ENCODE assay signal across 12 cellular contexts in genomic region chr13:43058836-43059235, GRCh38. TPM values are rescaled to one million over a fixed set of nuclear protein-coding genes. Genes with fewer than 3 reads are reported as not detected.
DNase-seq lines count a peak whose midpoint lies in the region; ATAC-seq and TF ChIP-seq lines count a peak whose summit lies in the region.
"Had no signal": no experiment of that assay in that cellular context is flagged by ENCODE, and none has a peak within 500 bp of the region (broad histone marks: within the 10 kb centered on the region; RNA-seq: fewer than 3 reads in every experiment).

No MANE protein-coding gene starts in this region.

- H3K79me2 ChIP-seq in ACC112 (ENCODE audit: control insufficient read depth, insufficient read depth, low read length, unreplicated experiment) (peaks cover 57% of the 10 kb centered on the region), mesendoderm (ENCODE audit: control insufficient read depth, insufficient read depth, low read length) (no peaks in the 10 kb centered on the region)

- H3K9me3 Mint-ChIP-seq in natural killer cell treated with Interleukin-12 subunit alpha and Interleukin-12 subunit beta and Interleukin-15 and Interleukin-18, amount 100 ng/mL, for 72 hours = no peaks in the 10 kb centered on the region

- no peak overlapping the region for H2AFZ ChIP-seq in ACC112 (ENCODE audit: low read length, unreplicated experiment)

- no peaks in the 10 kb centered on the region for H3K9me3 ChIP-seq in HEK293 (ENCODE audit: control insufficient read depth, insufficient read depth, low read depth, low read length)
- H3K9me3 ChIP-seq in spleen = no peaks in the 10 kb centered on the region

- no CpG with 5 or more reads among the region's 6 CpGs for WGBS in mesendoderm (ENCODE audit: extremely low coverage, insufficient coverage, low lambda C conversion rate)
- 63 to 75% (median 70%) methylated on average over 6 of the region's 6 CpGs for WGBS in spleen, 5 donors

- TF ChIP-seq CTCF in HEK293 (tag by site-specific recombination; IDR thresholded peaks at IDR 0.05) (no peak), spleen (IDR thresholded peaks at IDR 0.05 in 8 of 11, conservative IDR thresholded peaks at IDR 0.05 in 3 of 11) (no peak)

- no peak overlapping the region for H2BK15ac ChIP-seq in mesendoderm (replicated peaks; ENCODE audit: low read depth)

- peak overlapping the region; percentile 24 for H4K5ac ChIP-seq in mesendoderm (ENCODE audit: low read length)

- peak overlapping the region; percentile 7 for H2BK120ac ChIP-seq in mesendoderm (ENCODE audit: low read depth, low read length)

- H3K4ac ChIP-seq in mesendoderm (ENCODE audit: low read depth, low read length) = peak overlapping the region; percentile 46

- no peak overlapping the region for H3K4me3 Mint-ChIP-seq in natural killer cell treated with Interleukin-12 subunit alpha and Interleukin-12 subunit beta and Interleukin-15 and Interleukin-18, amount 100 ng/mL, for 72 hours

- H3K4me1 Mint-ChIP-seq in natural killer cell treated with Interleukin-12 subunit alpha and Interleukin-12 subunit beta and Interleukin-15 and Interleukin-18, amount 100 ng/mL, for 72 hours (ENCODE audit: low read depth in 2 of 2) = peaks cover 40 to 51% of the 10 kb centered on the region in 2 donors

- H3K36me3 Mint-ChIP-seq in natural killer cell treated with Interleukin-12 subunit alpha and Interleukin-12 subunit beta and Interleukin-15 and Interleukin-18, amount 100 ng/mL, for 72 hours = peaks cover 9% of the 10 kb centered on the region

- H3K27me3 Mint-ChIP-seq in natural killer cell treated with Interleukin-12 subunit alpha and Interleukin-12 subunit beta and Interleukin-15 and Interleukin-18, amount 100 ng/mL, for 72 hours = no peaks in the 10 kb centered on the region

- H3K9ac ChIP-seq in mesendoderm (ENCODE audit: low read length) = peak overlapping the region; percentile 40

- ATAC-seq in natural killer cell treated with Interleukin-12 subunit alpha and Interleukin-12 subunit beta and Interleukin-15 and Interleukin-18, amount 100 ng/mL, for 72 hours = no peak
- no peak for ATAC-seq in GM19023 (IDR thresholded peaks at IDR 0.05; ENCODE audit: unreplicated experiment)
- ATAC-seq: K562 had no signal

- H3K79me1 ChIP-seq in mesendoderm (ENCODE audit: low read length) = no peaks in the 10 kb centered on the region

- H3K23ac ChIP-seq in mesendoderm (ENCODE audit: low read length) = no peak overlapping the region

- CTCF ChIA-PET in HEK293 (lab: Yijun Ruan, JAX) = interaction anchor here (1.6 kb wide), 1 partner anchor 25 kb away, joined by 3 read pairs; no protein-coding TSS in a partner anchor

- no peak for TF ChIP-seq POLR2A in spleen (IDR thresholded peaks at IDR 0.05)

- H3K27ac Mint-ChIP-seq in natural killer cell treated with Interleukin-12 subunit alpha and Interleukin-12 subunit beta and Interleukin-15 and Interleukin-18, amount 100 ng/mL, for 72 hours = peak overlapping the region in 1 of 2 donors; percentile 47

- no peaks in the 10 kb centered on the region for H3K27me3 ChIP-seq in ACC112 (ENCODE audit: insufficient read depth, low read length)
- H3K27me3 ChIP-seq in mesendoderm (ENCODE audit: insufficient read depth, low read length, poor library complexity) = no peaks in the 10 kb centered on the region
- H3K27me3 ChIP-seq in spleen (replicated peaks in 1 of 7) = no peaks in the 10 kb centered on the region

- POLR2A ChIA-PET in HEK293 (lab: Yijun Ruan, JAX) = no interaction called here

- no peak overlapping the region for H3K4me2 ChIP-seq in mesendoderm (ENCODE audit: low read length)

- peak; percentile 54 for DNase-seq in brain pericyte (ENCODE audit: low read depth, low spot score)
- peak; percentile 38 for DNase-seq in mesendoderm
- no peak for DNase-seq in GOT3 (lab: John Stamatoyannopoulos, UW)
- no peak for DNase-seq in spleen
- no peak for DNase-seq in natural killer cell treated with Interleukin-12 subunit alpha and Interleukin-12 subunit beta and Interleukin-15 and Interleukin-18, amount 100 ng/mL, for 72 hours (ENCODE audit: low spot score)
- DNase-seq: H7, NCI-H2171 had no signal

- peaks cover 8% of the 10 kb centered on the region for H3K36me3 ChIP-seq in ACC112 (ENCODE audit: insufficient read depth, low read length)
- H3K36me3 ChIP-seq in HEK293 (ENCODE audit: control insufficient read depth in 2 of 2, insufficient read depth in 1 of 2, low read length in 2 of 2) = no peaks in the 10 kb centered on the region
- H3K36me3 ChIP-seq in mesendoderm (ENCODE audit: control insufficient read depth, insufficient read depth, low read length) = no peaks in the 10 kb centered on the region
- no peaks in the 10 kb centered on the region for H3K36me3 ChIP-seq in spleen

- peak overlapping the region; percentile 42 for H3K18ac ChIP-seq in mesendoderm (ENCODE audit: low read length)

- H4K8ac ChIP-seq in mesendoderm (ENCODE audit: low read depth, low read length) = no peak overlapping the region

- peak overlapping the region; percentile 81 for H3K56ac ChIP-seq in mesendoderm (ENCODE audit: low read length)

- H3K4me3 ChIP-seq in ACC112 (ENCODE audit: low read depth, low read length) (peak overlapping the region; percentile 38), HEK293 (ENCODE audit: low read depth, low read length) (no peak overlapping the region), mesendoderm (ENCODE audit: low read length) (no peak overlapping the region), spleen (no peak overlapping the region)
- H3K4me3 ChIP-seq: K562 had no signal

- H3K27ac ChIP-seq in ACC112 (ENCODE audit: low read depth, low read length) = peak overlapping the region; percentile 26; the same call in 1 of the 2 replicates
- H3K27ac ChIP-seq in HEK293 (ENCODE audit: extremely low read depth, low read depth, low read length) = peak overlapping the region; percentile 77; the same call in 1 of the 2 replicates
- peak overlapping the region; percentile 75 for H3K27ac ChIP-seq in mesendoderm (ENCODE audit: low read depth, low read length)
- H3K27ac ChIP-seq in spleen = peak overlapping the region in 4 of 8 donors; percentile 33 to 59 (median 46)
- H3K27ac ChIP-seq: C4-2B had no signal

- peak overlapping the region; percentile 95 for H2BK5ac ChIP-seq in mesendoderm (ENCODE audit: low read length)

- intact Hi-C loops in spleen (cut with DNase I; ENCODE audit: low total_unique reads) = no loop called here

- peaks cover 34% of the 10 kb centered on the region for H3K4me1 ChIP-seq in ACC112 (ENCODE audit: control insufficient read depth, insufficient read depth, low read length, unreplicated experiment)
- H3K4me1 ChIP-seq in HEK293 (ENCODE audit: control insufficient read depth, insufficient read depth, low read length) = peaks cover 17% of the 10 kb centered on the region
- peaks cover 13% of the 10 kb centered on the region for H3K4me1 ChIP-seq in mesendoderm (ENCODE audit: control insufficient read depth, low read depth, low read length)
- H3K4me1 ChIP-seq in spleen = peaks cover 20 to 55% (median 39%) of the 10 kb centered on the region in 6 donors

- H2AK5ac ChIP-seq in mesendoderm (ENCODE audit: low read length) = peak overlapping the region; percentile 94

TF ChIP-seq in HEK293, 187 proteins besides CTCF, POLR2A, EP300 and RAD21 (continues in another document):
- TF ChIP-seq ZNF302 (tag by site-specific recombination; IDR thresholded peaks at IDR 0.05; ENCODE audit: low read depth) = no peak
- no peak for TF ChIP-seq SETDB1 (IDR thresholded peaks at IDR 0.05; ENCODE audit: insufficient read length, low read length)
- TF ChIP-seq ZNF549 (tag by site-specific recombination; IDR thresholded peaks at IDR 0.05) = no peak
- no peak for TF ChIP-seq ZNF239 (tag by site-specific recombination; IDR thresholded peaks at IDR 0.05)
- TF ChIP-seq ZFHX2 (tag by site-specific recombination; conservative IDR thresholded peaks at IDR 0.05) = no peak
- TF ChIP-seq ZNF585B (tag by site-specific recombination; IDR thresholded peaks at IDR 0.05) = no peak
- TF ChIP-seq ZNF501 (tag by site-specific recombination; IDR thresholded peaks at IDR 0.05) = no peak
- no peak for TF ChIP-seq ZNF23 (tag by site-specific recombination; IDR thresholded peaks at IDR 0.05; ENCODE audit: borderline replicate concordance)
- TF ChIP-seq GFI1B (tag by site-specific recombination; IDR thresholded peaks at IDR 0.05) = no peak
- TF ChIP-seq, protein P1, sequence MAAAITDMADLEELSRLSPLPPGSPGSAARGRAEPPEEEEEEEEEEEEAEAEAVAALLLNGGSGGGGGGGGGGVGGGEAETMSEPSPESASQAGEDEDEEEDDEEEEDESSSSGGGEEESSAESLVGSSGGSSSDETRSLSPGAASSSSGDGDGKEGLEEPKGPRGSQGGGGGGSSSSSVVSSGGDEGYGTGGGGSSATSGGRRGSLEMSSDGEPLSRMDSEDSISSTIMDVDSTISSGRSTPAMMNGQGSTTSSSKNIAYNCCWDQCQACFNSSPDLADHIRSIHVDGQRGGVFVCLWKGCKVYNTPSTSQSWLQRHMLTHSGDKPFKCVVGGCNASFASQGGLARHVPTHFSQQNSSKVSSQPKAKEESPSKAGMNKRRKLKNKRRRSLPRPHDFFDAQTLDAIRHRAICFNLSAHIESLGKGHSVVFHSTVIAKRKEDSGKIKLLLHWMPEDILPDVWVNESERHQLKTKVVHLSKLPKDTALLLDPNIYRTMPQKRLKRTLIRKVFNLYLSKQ (tag by site-specific recombination; IDR thresholded peaks at IDR 0.05; ENCODE audit: borderline replicate concordance) = no peak
- no peak for TF ChIP-seq ZNF426 (tag by site-specific recombination; IDR thresholded peaks at IDR 0.05)

RNA-seq across cellular contexts. Expression of gene DNAJC15, which starts 35.5 kb away (rescaled TPM):
- polyA plus RNA-seq in mesendoderm (2013, experiment 1 of 2) = 3.6 TPM
- 3.7 TPM for polyA plus RNA-seq in mesendoderm (2013, experiment 2 of 2)
- 10 to 100 TPM in 4 of 7 donors, 1 to 10 TPM in 3; 6.7 to 13.9 (median 10.4) TPM for total RNA-seq in spleen
- polyA plus RNA-seq in spleen = 10 to 100 TPM; 11.4 to 17.4 (median 12.2) TPM
- total RNA-seq in natural killer cell treated with Interleukin-12 subunit alpha and Interleukin-12 subunit beta and Interleukin-15 and Interleukin-18, amount 100 ng/mL, for 72 hours = 10 to 100 TPM; 17.6 to 21.0 TPM

Comparison
In these comparisons a context has a peak if more than half of its experiments do, and no peak if none do; other contexts are left out.
1. DNase-seq: peak in brain pericyte (single experiment) and mesendoderm (single experiment); none in GOT3 (single experiment), spleen (single experiment) and natural killer cell treated with Interleukin-12 subunit alpha and Interleukin-12 subunit beta and Interleukin-15 and Interleukin-18, amount 100 ng/mL, for 72 hours (single experiment).